8 cellular contexts compared by ENCODE assay signal in genomic region chr19:39833464-39834286, GRCh38.
DNase-seq lines count a peak whose midpoint lies in the region; ATAC-seq and FAIRE-seq lines count a peak whose summit lies in the region.

TSS of gene DYRK1B (minus strand) at chr19:39834162. CDS start at chr19:39831867, 2,295 bp downstream.

- peak; percentile 77 for ATAC-seq in HG02943 (IDR thresholded peaks at IDR 0.05; ENCODE audit: low read depth, unreplicated experiment)

- peak; percentile 90 for FAIRE-seq in GM18507 (lab: Jason Lieb, UNC)

- DNase-seq in GM18507 (ENCODE audit: extremely low spot score, insufficient read length, low read depth) (peak; percentile 97), NCI-H2107 (lab: John Stamatoyannopoulos, UW) (peak; percentile 97), cerebellar nuclear complex (lab: John Stamatoyannopoulos, UW) (peak; percentile 80 to 90), iris pigment epithelial cell (ENCODE audit: low read depth) (peak; percentile 97), smooth muscle cell of the brain vasculature (ENCODE audit: low read depth, low spot score) (peak; percentile 92), AML-193 (lab: John Stamatoyannopoulos, UW) (no peak)
- peak; percentile 94 for DNase-seq in activated CD4-positive, CD25-positive, alpha-beta regulatory T cell treated with anti-CD3 and anti-CD28 coated beads, Interleukin-2, amount 50 U/mL, for 72 hours

Comparison
In these comparisons a context has a peak if more than half of its experiments do, and no peak if none do; other contexts are left out.
1. DNase-seq: peak in GM18507 (single experiment), NCI-H2107 (single experiment), activated CD4-positive, CD25-positive, alpha-beta regulatory T cell treated with anti-CD3 and anti-CD28 coated beads, Interleukin-2, amount 50 U/mL, for 72 hours (single experiment), cerebellar nuclear complex (2 of 2), iris pigment epithelial cell (single experiment) and smooth muscle cell of the brain vasculature (single experiment); none in AML-193 (0 of 2).